In the genomic region with DNA sequence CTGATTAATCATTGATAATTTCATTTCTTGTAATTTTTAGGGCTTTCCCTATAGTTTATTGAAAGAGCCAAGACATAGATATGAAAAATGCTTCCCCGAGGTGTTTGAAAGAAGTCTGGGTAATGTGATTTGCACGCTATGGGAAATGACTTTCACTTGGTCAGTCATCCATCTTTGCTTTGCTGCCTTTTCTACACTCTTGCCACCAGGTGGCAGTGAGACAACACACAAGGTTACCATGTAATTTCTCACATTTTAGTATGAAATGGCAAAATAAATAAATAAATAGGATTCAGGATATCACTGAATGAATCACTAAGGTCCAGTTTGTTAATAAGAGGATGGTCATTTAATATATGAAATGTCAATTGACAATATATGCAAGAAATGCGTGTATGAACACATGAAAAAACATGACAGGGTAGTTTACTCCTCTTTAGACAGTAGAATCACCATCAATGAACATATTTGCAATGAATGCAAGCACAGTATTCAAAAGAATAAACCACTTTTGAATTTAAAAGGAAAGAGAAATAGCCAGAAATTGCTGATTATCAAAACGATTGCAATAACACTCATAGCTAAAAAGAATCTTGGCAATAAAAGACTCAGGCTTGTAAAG, we compare ENCODE assay signal across 8 cellular contexts. TPM values are rescaled to one million over a fixed set of nuclear protein-coding genes. Genes with fewer than 3 reads are reported as not detected.
DNase-seq lines count a peak whose midpoint lies in the region; ATAC-seq and TF ChIP-seq lines count a peak whose summit lies in the region.

No MANE protein-coding gene starts in this region.

- no peak overlapping the region for H4K91ac ChIP-seq in trophoblast cell (ENCODE audit: low read depth, low read length)

- peak; percentile 74 for ATAC-seq in HCT116

- H4K8ac ChIP-seq in trophoblast cell (ENCODE audit: low read depth, low read length): no peak overlapping the region

- TF ChIP-seq POLR2A in HCT116 (IDR thresholded peaks at IDR 0.05; ENCODE audit: borderline replicate concordance, extremely low read depth, insufficient read depth, insufficient read length): no peak
- no peak for TF ChIP-seq POLR2A in erythroblast (IDR thresholded peaks at IDR 0.05; ENCODE audit: low read length)

- H3K4me1 ChIP-seq in HCT116 (ENCODE audit: control insufficient read depth in 1 of 2, insufficient read depth in 2 of 2, low read length in 2 of 2) (no peaks in the 10 kb centered on the region), KMS-11 (ENCODE audit: low read depth, poor library complexity, severe bottlenecking) (no peaks in the 10 kb centered on the region), trophoblast cell (ENCODE audit: control insufficient read depth in 1 of 2, insufficient read depth in 2 of 2, low read length in 2 of 2) (no peaks in the 10 kb centered on the region)

- H3K9ac ChIP-seq in HCT116 (ENCODE audit: low read length) (no peak overlapping the region), KMS-11 (no peak overlapping the region), trophoblast cell (ENCODE audit: low read length) (no peak overlapping the region)

- H3K36me3 ChIP-seq in HCT116 (ENCODE audit: control insufficient read depth in 1 of 2, insufficient read depth in 2 of 2, low read length in 2 of 2): no peaks in the 10 kb centered on the region
- H3K36me3 ChIP-seq in KMS-11 (ENCODE audit: insufficient read depth): no peaks in the 10 kb centered on the region
- no peaks in the 10 kb centered on the region for H3K36me3 ChIP-seq in trophoblast cell (ENCODE audit: control insufficient read depth in 1 of 2, insufficient read depth in 2 of 2, low read length in 2 of 2)

- H2AK5ac ChIP-seq in trophoblast cell (ENCODE audit: low read length): no peak overlapping the region

- H3K4me3 ChIP-seq in HCT116 (replicated peaks in 1 of 2; ENCODE audit: low read depth in 1 of 2, low read length in 2 of 2) (no peak overlapping the region), KMS-11 (IDR thresholded peaks at IDR 0.05; ENCODE audit: insufficient read depth, low read depth, low read length) (no peak overlapping the region), trophoblast cell (ENCODE audit: low read depth, low read length) (no peak overlapping the region)

- TF ChIP-seq RAD21 in HCT116 (IDR thresholded peaks at IDR 0.05; ENCODE audit: low read depth): peak; percentile 83

- TF ChIP-seq CTCF in AG09319 (IDR thresholded peaks at IDR 0.05; ENCODE audit: low read depth, low read length) (peak; percentile 62), GM12873 (IDR thresholded peaks at IDR 0.05; ENCODE audit: insufficient read depth, low read depth, low read length, missing control alignments) (peak; percentile 78), HCT116 (IDR thresholded peaks at IDR 0.05 in 2 of 3, conservative IDR thresholded peaks at IDR 0.05 in 1 of 3; ENCODE audit: borderline replicate concordance in 1 of 3, insufficient read depth in 1 of 3, low read depth in 2 of 3, low read length in 2 of 3) (peak; percentile 55 to 85 (median 75); a peak in 5 of 6 replicates), KMS-11 (conservative IDR thresholded peaks at IDR 0.05; ENCODE audit: low read depth, low read length) (peak; percentile 74), RWPE1 (conservative IDR thresholded peaks at IDR 0.05; ENCODE audit: low read depth) (peak; percentile 79)

- H3K27me3 ChIP-seq in HCT116 (ENCODE audit: insufficient read depth, low read length) (no peaks in the 10 kb centered on the region), KMS-11 (ENCODE audit: insufficient read depth, low read depth) (no peaks in the 10 kb centered on the region), trophoblast cell (ENCODE audit: insufficient read depth, low read length) (no peaks in the 10 kb centered on the region)

- no peak overlapping the region for H3K4ac ChIP-seq in trophoblast cell (ENCODE audit: low read depth, low read length)

- POLR2A ChIA-PET in HCT116 (lab: Charles Lee): no interaction called here
- POLR2A ChIA-PET in RWPE1 (lab: Yijun Ruan, JAX; ENCODE audit: low non-redundant PET): no interaction called here

- H3K9me3 ChIP-seq in HCT116 (ENCODE audit: control insufficient read depth in 1 of 2, insufficient read depth in 1 of 2, low read depth in 1 of 2, low read length in 2 of 2): no peaks in the 10 kb centered on the region
- H3K9me3 ChIP-seq in trophoblast cell (ENCODE audit: insufficient read depth, low read depth, low read length): no peaks in the 10 kb centered on the region

- H3K4me2 ChIP-seq in HCT116 (ENCODE audit: low read length) (peak overlapping the region; percentile 31; the same call in 1 of the 2 replicates), KMS-11 (no peak overlapping the region), trophoblast cell (ENCODE audit: low read length) (no peak overlapping the region)

- H2BK120ac ChIP-seq in trophoblast cell (ENCODE audit: insufficient read depth, low read length, poor library complexity): no peak overlapping the region

- no peak overlapping the region for H3K23ac ChIP-seq in trophoblast cell (ENCODE audit: low read length)

- intact Hi-C loops in HCT116 (cut with micrococcal nuclease): loop anchor here (1.0 kb wide), 1 partner anchor 242 kb away; no protein-coding TSS in a partner anchor

- H2AFZ ChIP-seq in HCT116 (ENCODE audit: low read depth, low read length, poor library complexity, severe bottlenecking): peak overlapping the region; percentile 72
- no peak overlapping the region; the same call in 1 of the 2 replicates for H2AFZ ChIP-seq in KMS-11 (ENCODE audit: low read depth)
- no peak overlapping the region for H2AFZ ChIP-seq in trophoblast cell (ENCODE audit: insufficient read depth, low read length, poor library complexity)

- H3K14ac ChIP-seq in trophoblast cell (ENCODE audit: low read length): no peak overlapping the region

- H4K12ac ChIP-seq in trophoblast cell (ENCODE audit: low read depth, low read length): no peak overlapping the region

- H2BK12ac ChIP-seq in trophoblast cell (ENCODE audit: low read length): no peak overlapping the region

- no peaks in the 10 kb centered on the region for H3K79me2 ChIP-seq in HCT116 (ENCODE audit: insufficient read depth, low read length)
- no peaks in the 10 kb centered on the region for H3K79me2 ChIP-seq in KMS-11 (ENCODE audit: insufficient read depth, low read depth)
- no peaks in the 10 kb centered on the region for H3K79me2 ChIP-seq in trophoblast cell (ENCODE audit: control insufficient read depth, insufficient read depth, low read length, poor library complexity)

- no peak for DNase-seq in AG09319 (ENCODE audit: extremely low read depth, low read depth)
- peak; percentile 49 for DNase-seq in HCT116 (ENCODE audit: low read depth, low spot score)
- peak; percentile 48 for DNase-seq in RWPE1 (ENCODE audit: low spot score)
- peak; percentile 68 to 69 for DNase-seq in erythroblast (lab: John Stamatoyannopoulos, UW)
- peak; percentile 38 to 83 for DNase-seq in trophoblast cell
- no peak for DNase-seq in OCI-M2 (lab: John Stamatoyannopoulos, UW; ENCODE audit: unreplicated experiment)

- H3K27ac ChIP-seq in HCT116 (ENCODE audit: low read depth, low read length): no peak overlapping the region
- H3K27ac ChIP-seq in KMS-11: no peak overlapping the region
- no peak overlapping the region for H3K27ac ChIP-seq in RWPE1
- H3K27ac ChIP-seq in trophoblast cell (ENCODE audit: low read depth, low read length): no peak overlapping the region

- no CpG with 5 or more reads among the region's 4 CpGs for WGBS in trophoblast cell (ENCODE audit: extremely low coverage, insufficient coverage, insufficient read length)

- no peaks in the 10 kb centered on the region for H3K9me2 ChIP-seq in HCT116 (ENCODE audit: insufficient read depth)

- RAD21 ChIA-PET in HCT116 (lab: Charles Lee; ENCODE audit: low non-redundant PET in 1 of 2, low total read pairs in 2 of 2, uncharacterized antibody in 2 of 2, unreplicated experiment in 2 of 2): no interaction called here

- H3K79me1 ChIP-seq in trophoblast cell (ENCODE audit: low read length): no peaks in the 10 kb centered on the region

- BruUV-seq in HCT116 (replicated peaks; lab: Mats Ljungman, UMichigan): no TSS peak

- no peak overlapping the region for H2BK5ac ChIP-seq in trophoblast cell (ENCODE audit: low read depth, low read length, poor library complexity)

- no peaks in the 10 kb centered on the region for H4K20me1 ChIP-seq in HCT116 (ENCODE audit: insufficient read depth)
- H4K20me1 ChIP-seq in KMS-11 (ENCODE audit: insufficient read depth): no peaks in the 10 kb centered on the region

- CTCF ChIA-PET in HCT116 (lab: Charles Lee) (interaction anchor here (1.5 kb wide), 1 partner anchor 241 kb away, joined by 4 read pairs; no protein-coding TSS in a partner anchor), RWPE1 (lab: Yijun Ruan, JAX) (interaction anchor here (0.7 to 1.0 kb wide), 3 partner anchors 10 to 246 kb away, joined by 3 to 4 read pairs (median 3); no protein-coding TSS in a partner anchor)

- no peak overlapping the region for H3K18ac ChIP-seq in trophoblast cell (ENCODE audit: low read length)

TF ChIP-seq in HCT116, 20 proteins besides CTCF, POLR2A, EP300 and RAD21:
- TF ChIP-seq CEBPB (IDR thresholded peaks at IDR 0.05; ENCODE audit: low read depth) (no peak), YY1 (IDR thresholded peaks at IDR 0.05; ENCODE audit: extremely low read depth, insufficient replicate concordance, low read depth, low read length) (peak; percentile 65)

RNA-seq across cellular contexts. Expression of a gene that starts 52.2 kb away (rescaled TPM):
- not detected for total RNA-seq in HCT116 (2021; ENCODE audit: unreplicated experiment)
- not detected in 2 replicates for polyA plus RNA-seq in HCT116 (2012)
- 0.51 and 0.55 TPM in 2 replicates for polyA plus RNA-seq in trophoblast cell (2013)

Comparison
In these comparisons a context has a peak if more than half of its experiments do, and no peak if none do; other contexts are left out.
1. DNase-seq: peak in HCT116 (single experiment), RWPE1 (single experiment), erythroblast (2 of 2) and trophoblast cell (2 of 2); none in AG09319 (single experiment) and OCI-M2 (single experiment).
2. Peak in every context shown above with its lines, with median percentiles within 50 percentile points of each other: CTCF ChIP-seq.